1 cellular context compared by ENCODE assay signal in the genomic region with DNA sequence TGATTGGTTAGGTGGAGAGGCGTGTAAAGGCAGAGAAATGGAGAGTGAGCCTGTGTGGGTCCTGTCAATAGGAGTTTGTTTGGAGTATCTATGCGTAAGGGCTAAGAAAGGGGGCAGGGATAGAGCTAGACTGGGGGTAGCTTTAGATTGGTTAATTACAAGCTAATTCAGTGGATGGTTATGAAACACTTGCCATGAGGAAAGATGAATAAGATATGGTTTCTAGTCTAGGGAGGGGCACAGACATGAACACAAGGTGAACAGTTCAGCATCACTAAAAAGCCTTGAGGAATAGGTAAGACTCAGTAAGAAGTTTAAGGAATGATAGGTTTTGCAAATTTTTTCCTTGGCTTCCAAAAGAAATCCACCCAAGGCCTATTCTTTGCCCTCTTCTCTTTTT.
TF ChIP-seq lines count a peak whose summit lies in the region.

No MANE protein-coding gene starts in this region.

TF ChIP-seq in SK-N-SH, 30 proteins besides CTCF, POLR2A, EP300 and RAD21 (continued from another document):
- no peak for TF ChIP-seq JUND (IDR thresholded peaks at IDR 0.05)
- no peak for TF ChIP-seq SMC3 (IDR thresholded peaks at IDR 0.05; ENCODE audit: low read depth, low read length)
- no peak for TF ChIP-seq YY1 (IDR thresholded peaks at IDR 0.05; ENCODE audit: low read depth)
- no peak for TF ChIP-seq TEAD4 (IDR thresholded peaks at IDR 0.05; ENCODE audit: borderline replicate concordance, insufficient read depth)
- no peak for TF ChIP-seq POLR2AphosphoS5 (IDR thresholded peaks at IDR 0.05; ENCODE audit: low read depth, low read length)
- TF ChIP-seq GABPA (IDR thresholded peaks at IDR 0.05; ENCODE audit: low read depth), result no peak
- TF ChIP-seq ELF1 (IDR thresholded peaks at IDR 0.05), result no peak
- no peak for TF ChIP-seq NRF1 (IDR thresholded peaks at IDR 0.05; ENCODE audit: low read depth, low read length)
- TF ChIP-seq, protein P1, sequence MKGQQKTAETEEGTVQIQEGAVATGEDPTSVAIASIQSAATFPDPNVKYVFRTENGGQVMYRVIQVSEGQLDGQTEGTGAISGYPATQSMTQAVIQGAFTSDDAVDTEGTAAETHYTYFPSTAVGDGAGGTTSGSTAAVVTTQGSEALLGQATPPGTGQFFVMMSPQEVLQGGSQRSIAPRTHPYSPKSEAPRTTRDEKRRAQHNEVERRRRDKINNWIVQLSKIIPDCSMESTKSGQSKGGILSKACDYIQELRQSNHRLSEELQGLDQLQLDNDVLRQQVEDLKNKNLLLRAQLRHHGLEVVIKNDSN (IDR thresholded peaks at IDR 0.05; ENCODE audit: borderline replicate concordance, low read depth), result no peak
- TF ChIP-seq RXRA (IDR thresholded peaks at IDR 0.05; ENCODE audit: borderline replicate concordance, low read depth), result no peak
- no peak for TF ChIP-seq MEF2A (IDR thresholded peaks at IDR 0.05; ENCODE audit: borderline replicate concordance, low read depth)
- no peak for TF ChIP-seq NFIC (IDR thresholded peaks at IDR 0.05; ENCODE audit: borderline replicate concordance)
